Comparison of ENCODE assay signal across 23 cellular contexts in genomic region chr15:97815841-97816240, GRCh38.
"Had no signal": no experiment of that assay in that cellular context is flagged by ENCODE, and none has a peak within 500 bp of the region (broad histone marks: within the 10 kb centered on the region; RNA-seq: fewer than 3 reads in every experiment).

No MANE protein-coding gene starts in this region.

- ATAC-seq: effector memory CD8-positive, alpha-beta T cell; esophagus mucosa; gastrocnemius medialis; heart right ventricle; left colon; left lung; left ventricle myocardium superior; lower lobe of right lung; mucosa of descending colon had no signal

- H3K4me1 Mint-ChIP-seq: endodermal cell, naive B cell had no signal

- H3K36me3 Mint-ChIP-seq: mesothelial cell of epicardium, naive B cell had no signal

- H3K4me3 Mint-ChIP-seq: dendritic cell treated with granulocyte-macrophage colony-stimulating factor and Interleukin-4, amounts not matched to agents 40 ng/mL and 50 ng/mL, for 4 days; effector memory CD8-positive, alpha-beta T cell; endodermal cell; mesothelial cell of epicardium; naive B cell had no signal

- DNase-seq: colonic mucosa; cortex of kidney; effector CD8-positive, alpha-beta T cell; effector memory CD8-positive, alpha-beta T cell; endodermal cell; erythroblast; foreskin fibroblast; foreskin melanocyte; gastrocnemius medialis; glutamatergic neuron; head of caudate nucleus; heart right ventricle; hippocampal formation; left colon; left lung; left ventricle myocardium superior; lower lobe of right lung; mesenchymal stem cell; mucosa of descending colon; naive B cell had no signal

- H3K27ac Mint-ChIP-seq: dendritic cell treated with granulocyte-macrophage colony-stimulating factor and Interleukin-4, amounts not matched to agents 40 ng/mL and 50 ng/mL, for 4 days; effector memory CD8-positive, alpha-beta T cell; endodermal cell; mesothelial cell of epicardium had no signal

- H3K27me3 Mint-ChIP-seq: dendritic cell treated with granulocyte-macrophage colony-stimulating factor and Interleukin-4, amounts not matched to agents 40 ng/mL and 50 ng/mL, for 4 days; effector memory CD8-positive, alpha-beta T cell had no signal
